Comparison of ENCODE assay signal across 9 cellular contexts in the genomic region with DNA sequence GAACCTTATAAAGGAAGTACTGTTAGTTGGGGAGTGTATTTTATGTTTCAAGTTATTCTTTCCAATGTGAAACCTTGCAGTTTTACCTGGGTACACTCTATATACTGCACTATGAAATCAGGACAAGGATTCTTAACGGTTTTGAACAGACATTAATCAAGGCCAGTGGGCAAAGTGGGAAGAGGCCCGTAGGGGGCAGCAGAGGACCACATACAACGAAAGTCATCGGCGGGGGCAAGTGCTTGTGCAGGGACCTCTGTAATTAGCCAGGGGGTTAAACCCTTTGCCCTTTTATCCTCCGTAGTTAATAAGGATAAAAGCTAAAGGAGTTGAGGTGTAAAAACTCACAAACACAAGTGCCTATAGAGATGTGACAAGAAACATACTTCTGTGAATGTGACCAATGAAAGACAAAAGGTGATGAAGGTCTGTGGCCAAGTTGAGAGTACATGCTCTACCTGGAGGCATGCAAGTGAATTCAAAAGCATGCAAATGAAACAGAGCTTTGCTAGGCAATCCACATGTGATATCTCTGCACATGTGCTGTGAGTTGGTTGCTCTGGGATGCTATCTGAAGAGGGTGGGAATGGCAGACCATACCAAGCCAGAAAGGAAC.
A peak's percentile ranks its signal among the peaks of the same experiment; 100 is the strongest.
DNase-seq lines count a peak whose midpoint lies in the region; ATAC-seq and TF ChIP-seq lines count a peak whose summit lies in the region.
"Had no signal": no experiment of that assay in that cellular context is flagged by ENCODE, and none has a peak within 500 bp of the region (broad histone marks: within the 10 kb centered on the region; RNA-seq: fewer than 3 reads in every experiment).

No MANE protein-coding gene starts in this region.

- no peaks in the 10 kb centered on the region for H3K27me3 Mint-ChIP-seq in stimulated activated naive CD8-positive, alpha-beta T cell treated with anti-CD3 and anti-CD28 coated beads, Interleukin-15, amount 100 ng/mL, for 72 hours

- DNase-seq in AG08395 (ENCODE audit: low spot score) (peak; percentile 44), NCI-H345 (lab: John Stamatoyannopoulos, UW) (peak; percentile 28), epithelial cell of esophagus (ENCODE audit: low read depth) (peak; percentile 61), myocyte (ENCODE audit: low read depth) (peak; percentile 67)
- DNase-seq in activated CD4-positive, alpha-beta T cell treated with anti-CD3 and anti-CD28 coated beads, Interleukin-2, amount 50 U/mL, for 48 hours: peak; percentile 61 to 71
- DNase-seq in stimulated activated naive CD8-positive, alpha-beta T cell treated with anti-CD3 and anti-CD28 coated beads, Interleukin-15, amount 100 ng/mL, for 72 hours: peak; percentile 55 to 59

- H3K4me3 Mint-ChIP-seq in stimulated activated naive CD8-positive, alpha-beta T cell treated with anti-CD3 and anti-CD28 coated beads, Interleukin-15, amount 100 ng/mL, for 72 hours: no peak overlapping the region
- H3K4me3 Mint-ChIP-seq: stimulated activated naive CD8-positive, alpha-beta T cell treated with anti-CD3 and anti-CD28 coated beads, Interleukin-15, Interleukin-2, amounts not matched to agents 100 ng/mL and 50 ng/mL, for 24 hours had no signal

- peak; percentile 95 for TF ChIP-seq CTCF in epithelial cell of esophagus (IDR thresholded peaks at IDR 0.05; ENCODE audit: insufficient read depth, low read depth, low read length, missing control alignments)

- no peak overlapping the region for H3K4me3 ChIP-seq in epithelial cell of esophagus (ENCODE audit: low read length)

- no peak overlapping the region for H3K27ac Mint-ChIP-seq in stimulated activated naive CD8-positive, alpha-beta T cell treated with anti-CD3 and anti-CD28 coated beads, Interleukin-15, amount 100 ng/mL, for 72 hours
- H3K27ac Mint-ChIP-seq: stimulated activated naive CD8-positive, alpha-beta T cell treated with anti-CD3 and anti-CD28 coated beads, Interleukin-15, Interleukin-2, amounts not matched to agents 100 ng/mL and 50 ng/mL, for 24 hours had no signal

- no peaks in the 10 kb centered on the region for H3K9me3 Mint-ChIP-seq in stimulated activated naive CD8-positive, alpha-beta T cell treated with anti-CD3 and anti-CD28 coated beads, Interleukin-15, amount 100 ng/mL, for 72 hours
- H3K9me3 Mint-ChIP-seq: stimulated activated naive CD8-positive, alpha-beta T cell treated with anti-CD3 and anti-CD28 coated beads, Interleukin-15, Interleukin-2, amounts not matched to agents 100 ng/mL and 50 ng/mL, for 24 hours had no signal

- ATAC-seq in GM18520 (IDR thresholded peaks at IDR 0.05; ENCODE audit: unreplicated experiment): peak; percentile 42
- peak; percentile 88 for ATAC-seq in HG02981 (IDR thresholded peaks at IDR 0.05; ENCODE audit: unreplicated experiment)
- peak; percentile 85 for ATAC-seq in stimulated activated naive CD8-positive, alpha-beta T cell treated with anti-CD3 and anti-CD28 coated beads, Interleukin-15, amount 100 ng/mL, for 72 hours

- no peaks in the 10 kb centered on the region for H3K4me1 Mint-ChIP-seq in stimulated activated naive CD8-positive, alpha-beta T cell treated with anti-CD3 and anti-CD28 coated beads, Interleukin-15, amount 100 ng/mL, for 72 hours
